Comparison of ENCODE assay signal across 15 cellular contexts in the genomic region with DNA sequence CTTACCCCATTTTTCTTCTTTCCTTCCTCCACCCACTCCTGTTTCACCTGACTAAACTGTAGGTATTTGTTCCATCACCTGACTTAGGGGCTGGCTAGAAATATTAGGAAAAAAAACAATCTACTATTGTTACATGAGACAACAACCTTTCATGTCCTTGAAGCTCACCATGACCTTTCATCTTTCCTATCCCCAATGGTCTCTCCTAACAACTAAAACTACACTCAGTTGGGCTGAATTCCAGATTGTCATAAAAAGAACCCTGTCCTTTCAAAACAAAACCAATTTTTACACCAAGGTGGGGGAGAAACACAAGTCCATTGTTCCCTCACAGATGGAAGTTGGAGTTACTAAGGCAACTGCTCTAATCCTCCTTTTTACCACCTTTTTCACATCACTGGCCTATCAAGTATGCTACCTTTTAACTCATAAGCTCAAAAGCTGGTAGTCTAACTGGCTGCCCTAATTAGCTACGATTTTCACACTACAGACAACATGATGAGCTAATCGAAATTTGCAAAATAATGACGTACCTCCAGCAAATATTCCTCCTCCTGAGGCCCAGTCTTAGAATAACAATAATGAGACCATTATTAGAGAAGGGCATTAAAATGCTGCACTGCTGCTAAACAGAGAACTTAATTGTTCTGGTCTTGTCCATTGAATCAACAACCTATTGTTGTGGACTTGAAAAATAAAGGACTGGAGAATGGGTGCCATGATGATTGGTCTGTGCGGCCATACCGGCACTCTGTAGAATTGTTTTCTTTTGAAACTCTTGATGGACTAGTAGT. TPM values are rescaled to one million over a fixed set of nuclear protein-coding genes. Genes with fewer than 3 reads are reported as not detected.
DNase-seq lines count a peak whose midpoint lies in the region; ATAC-seq and TF ChIP-seq lines count a peak whose summit lies in the region.
"Had no signal": no experiment of that assay in that cellular context is flagged by ENCODE, and none has a peak within 500 bp of the region (broad histone marks: within the 10 kb centered on the region; RNA-seq: fewer than 3 reads in every experiment).

No MANE protein-coding gene starts in this region.

- H3K27ac ChIP-seq in mesendoderm (ENCODE audit: low read depth, low read length) = no peak overlapping the region
- H3K27ac ChIP-seq in tibial nerve = peak overlapping the region; percentile 50 to 87 (median 71)
- H3K27ac ChIP-seq: C4-2B, parathyroid adenoma had no signal

- no peak overlapping the region for H2BK5ac ChIP-seq in mesendoderm (ENCODE audit: low read length)

- H3K27ac Mint-ChIP-seq in endothelial cell (ENCODE audit: unreplicated experiment) = peak overlapping the region; percentile 88
- H3K27ac Mint-ChIP-seq: activated B cell treated with CpG ODN at 0.5 μM for 24 hours had no signal

- H3K27me3 ChIP-seq in mesendoderm (ENCODE audit: insufficient read depth, low read length, poor library complexity) = peaks cover 3% of the 10 kb centered on the region
- H3K27me3 ChIP-seq in tibial nerve = no peaks in the 10 kb centered on the region

- no peaks in the 10 kb centered on the region for H3K79me2 ChIP-seq in mesendoderm (ENCODE audit: control insufficient read depth, insufficient read depth, low read length)
- H3K79me2 ChIP-seq: parathyroid adenoma had no signal

- H3K9ac ChIP-seq in mesendoderm (ENCODE audit: low read length) = no peak overlapping the region
- H3K9ac ChIP-seq: parathyroid adenoma had no signal

- no peak for TF ChIP-seq POLR2A in tibial nerve (IDR thresholded peaks at IDR 0.05)

- H3K79me1 ChIP-seq in mesendoderm (ENCODE audit: low read length) = no peaks in the 10 kb centered on the region

- H3K27me3 Mint-ChIP-seq in endothelial cell (ENCODE audit: unreplicated experiment) = peaks cover 5% of the 10 kb centered on the region
- H3K27me3 Mint-ChIP-seq: activated B cell treated with CpG ODN at 0.5 μM for 24 hours had no signal

- no peak overlapping the region for H4K5ac ChIP-seq in mesendoderm (ENCODE audit: low read length)

- no peak overlapping the region for H2BK15ac ChIP-seq in mesendoderm (replicated peaks; ENCODE audit: low read depth)

- no peak overlapping the region for H3K18ac ChIP-seq in mesendoderm (ENCODE audit: low read length)

- TF ChIP-seq EP300 in tibial nerve (IDR thresholded peaks at IDR 0.05) = peak in 1 of 2 donors; percentile 73

- H3K4me3 ChIP-seq in mesendoderm (ENCODE audit: low read length) = no peak overlapping the region
- H3K4me3 ChIP-seq in tibial nerve = no peak overlapping the region
- H3K4me3 ChIP-seq: mucosa of descending colon had no signal

- no peak overlapping the region for H3K4ac ChIP-seq in mesendoderm (ENCODE audit: low read depth, low read length)

- no peak overlapping the region for H4K8ac ChIP-seq in mesendoderm (ENCODE audit: low read depth, low read length)

- H3K4me1 ChIP-seq in mesendoderm (ENCODE audit: control insufficient read depth, low read depth, low read length) = peaks cover 4% of the 10 kb centered on the region
- peaks cover 0 to 21% (median 4%) of the 10 kb centered on the region in 4 donors for H3K4me1 ChIP-seq in tibial nerve
- H3K4me1 ChIP-seq: parathyroid adenoma had no signal

- H2AK5ac ChIP-seq in mesendoderm (ENCODE audit: low read length) = no peak overlapping the region

- H3K9me3 ChIP-seq in tibial nerve = no peaks in the 10 kb centered on the region
- H3K9me3 ChIP-seq: mucosa of descending colon had no signal

- peaks cover 28% of the 10 kb centered on the region for H3K4me1 Mint-ChIP-seq in endothelial cell (ENCODE audit: unreplicated experiment)
- H3K4me1 Mint-ChIP-seq: activated B cell treated with CpG ODN at 0.5 μM for 24 hours had no signal

- no peak overlapping the region for H3K4me2 ChIP-seq in mesendoderm (ENCODE audit: low read length)

- H3K4me3 Mint-ChIP-seq in endothelial cell (ENCODE audit: unreplicated experiment) = peak overlapping the region; percentile 52
- H3K4me3 Mint-ChIP-seq: activated B cell treated with CpG ODN at 0.5 μM for 24 hours had no signal

- WGBS in mesendoderm (ENCODE audit: extremely low coverage, insufficient coverage, low lambda C conversion rate) = no CpG with 5 or more reads among the region's 5 CpGs
- WGBS in tibial nerve, 2 donors = 32 to 52% methylated on average over 5 of the region's 5 CpGs

- DNase-seq in NCI-H1105 treated with DMSO at 0.1 percent for 48 hours (lab: John Stamatoyannopoulos, UW) = peak; percentile 53
- DNase-seq in endothelial cell (ENCODE audit: low spot score) = no peak
- peak; percentile 70 for DNase-seq in mesendoderm
- DNase-seq in tibial nerve (ENCODE audit: low spot score in 2 of 2) = no peak
- DNase-seq: activated B cell treated with CpG ODN at 0.5 μM for 24 hours, activated gamma-delta T cell treated with Interleukin-2 at 50 U/mL for 16 hours, IMR-90, mucosa of descending colon, NCI-H510A treated with DMSO at 0.1 percent for 48 hours had no signal

- H3K36me3 Mint-ChIP-seq in endothelial cell (ENCODE audit: low read depth, unreplicated experiment) = no peaks in the 10 kb centered on the region

- no peaks in the 10 kb centered on the region for H3K9me3 Mint-ChIP-seq in endothelial cell (ENCODE audit: unreplicated experiment)

- no peak overlapping the region for H2BK120ac ChIP-seq in mesendoderm (ENCODE audit: low read depth, low read length)

- no peak for TF ChIP-seq CTCF in endothelial cell (IDR thresholded peaks at IDR 0.05; ENCODE audit: unreplicated experiment)
- no peak for TF ChIP-seq CTCF in tibial nerve (IDR thresholded peaks at IDR 0.05)

- H3K23ac ChIP-seq in mesendoderm (ENCODE audit: low read length) = no peak overlapping the region

- ATAC-seq in GM18867 (IDR thresholded peaks at IDR 0.05; ENCODE audit: unreplicated experiment) (no peak), HG03520 (IDR thresholded peaks at IDR 0.05; ENCODE audit: unreplicated experiment) (no peak), HG03565 (IDR thresholded peaks at IDR 0.05; ENCODE audit: unreplicated experiment) (no peak)
- ATAC-seq: Panc1 had no signal

- no peak overlapping the region for H3K56ac ChIP-seq in mesendoderm (ENCODE audit: low read length)

- H3K36me3 ChIP-seq in mesendoderm (ENCODE audit: control insufficient read depth, insufficient read depth, low read length) (no peaks in the 10 kb centered on the region), tibial nerve (no peaks in the 10 kb centered on the region)

RNA-seq across cellular contexts. Expression of gene SOX6, which starts 46.5 kb away (rescaled TPM):
- total RNA-seq in endothelial cell (ENCODE audit: unreplicated experiment) (21.0 TPM), tibial nerve (10 to 100 TPM in 3 of 4 donors, 1 to 10 TPM in 1; 5.7 to 23.8 (median 18.4) TPM)
- 0.13 TPM for polyA plus RNA-seq in mesendoderm (2013, experiment 1 of 2)
- 0.13 TPM for polyA plus RNA-seq in mesendoderm (2013, experiment 2 of 2)
- total RNA-seq: activated B cell treated with CpG ODN at 0.5 μM for 24 hours had no signal

Comparison
In these comparisons a context has a peak if more than half of its experiments do, and no peak if none do; other contexts are left out.
1. DNase-seq: peak in NCI-H1105 treated with DMSO at 0.1 percent for 48 hours (single experiment) and mesendoderm (single experiment); none in endothelial cell (single experiment) and tibial nerve (0 of 2).